Comparison of ENCODE assay signal across 8 cellular contexts in the genomic region with DNA sequence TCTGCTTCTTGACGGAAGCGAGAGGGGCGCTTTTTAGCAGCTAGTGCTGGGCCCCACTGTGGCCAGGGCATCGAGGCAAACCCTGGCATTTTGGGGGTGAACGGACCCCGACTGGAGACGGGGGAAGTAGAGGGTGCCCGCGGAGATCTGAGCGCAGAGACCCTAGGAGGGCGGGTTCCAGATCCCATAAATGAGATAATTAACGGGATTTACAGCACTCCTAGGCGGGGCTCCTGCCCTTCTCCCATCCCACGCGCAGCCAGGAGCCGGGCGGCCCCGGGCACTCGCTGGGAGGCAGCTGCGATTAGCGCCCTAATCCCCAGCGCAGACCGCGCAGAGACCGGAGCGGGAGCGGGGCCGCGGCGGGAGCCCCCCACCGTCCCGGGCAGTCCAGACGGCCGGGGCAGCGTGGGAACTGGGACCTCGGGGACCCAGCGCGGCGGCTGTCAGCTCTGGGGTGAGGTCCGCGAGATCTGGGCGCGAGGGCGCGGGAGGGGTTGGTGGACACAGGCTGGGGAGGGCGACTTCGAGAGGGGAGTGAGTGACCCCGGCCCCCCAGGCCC. TPM values are rescaled to one million over a fixed set of nuclear protein-coding genes. Genes with fewer than 3 reads are reported as not detected.
DNase-seq lines count a peak whose midpoint lies in the region; ATAC-seq and TF ChIP-seq lines count a peak whose summit lies in the region.

No MANE protein-coding gene starts in this region.

- no peak for ATAC-seq in GM21360 (IDR thresholded peaks at IDR 0.05; ENCODE audit: unreplicated experiment)
- ATAC-seq in GM18870 (IDR thresholded peaks at IDR 0.05; ENCODE audit: unreplicated experiment): no peak

- peak overlapping the region; percentile 88 for H3K4me2 ChIP-seq in GM23248 (ENCODE audit: unreplicated experiment)
- peak overlapping the region; percentile 89 for H3K4me2 ChIP-seq in skeletal muscle satellite cell (ENCODE audit: low read length)

- H3K9ac ChIP-seq in GM23248 (peak overlapping the region; percentile 84), skeletal muscle satellite cell (ENCODE audit: low read depth, low read length) (peak overlapping the region; percentile 78)

- H3K27ac ChIP-seq in GM23248: peak overlapping the region; percentile 56

- WGBS in GM23248 (ENCODE audit: low coverage in 1 of 2, low lambda C conversion rate in 2 of 2, missing lambda C conversion rate in 2 of 2), 2 experiments: 2 to 4% methylated on average over 20 to 41 of the region's 48 CpGs

- H3K79me2 ChIP-seq in GM23248 (ENCODE audit: insufficient read depth): peaks cover 37% of the 10 kb centered on the region

- H2AFZ ChIP-seq in GM23248: peak overlapping the region; percentile 57

- H3K27me3 ChIP-seq in GM23248 (replicated peaks; ENCODE audit: insufficient read depth) (no peaks in the 10 kb centered on the region), skeletal muscle satellite cell (ENCODE audit: control insufficient read depth, insufficient read depth, low read length) (peaks cover 25% of the 10 kb centered on the region)

- H3K36me3 ChIP-seq in GM23248 (ENCODE audit: low read depth) (no peaks in the 10 kb centered on the region), skeletal muscle satellite cell (ENCODE audit: insufficient read depth, low read length) (no peaks in the 10 kb centered on the region)

- H3K9me3 ChIP-seq in GM23248 (ENCODE audit: low read depth) (no peaks in the 10 kb centered on the region), skeletal muscle satellite cell (replicated peaks; ENCODE audit: low read length) (no peaks in the 10 kb centered on the region)

- no peak for TF ChIP-seq CTCF in WI38 (IDR thresholded peaks at IDR 0.05; ENCODE audit: low read depth, low read length)

- peaks cover 72% of the 10 kb centered on the region for H3K4me1 ChIP-seq in GM23248 (ENCODE audit: insufficient read depth)
- peaks cover 5% of the 10 kb centered on the region for H3K4me1 ChIP-seq in skeletal muscle satellite cell (ENCODE audit: control insufficient read depth, insufficient read depth, low read length)

- no peaks in the 10 kb centered on the region for H4K20me1 ChIP-seq in GM23248 (ENCODE audit: insufficient read depth)

- in situ Hi-C loops in GM23248 (cut with MboI): no loop called here

- H3K4me3 ChIP-seq in GM23248: peak overlapping the region; percentile 76
- H3K4me3 ChIP-seq in WI38 (ENCODE audit: low read depth, low read length): peak overlapping the region; percentile 73
- peak overlapping the region; percentile 77 for H3K4me3 ChIP-seq in skeletal muscle satellite cell (ENCODE audit: low read length)

- DNase-seq in GM23248 (peak; percentile 70), hepatic stellate cell (ENCODE audit: low spot score) (peak; percentile 29), OCI-M2 (lab: John Stamatoyannopoulos, UW; ENCODE audit: unreplicated experiment) (no peak), cerebellar nuclear complex (lab: John Stamatoyannopoulos, UW) (no peak)

- H3F3A ChIP-seq in GM23248 (ENCODE audit: insufficient read depth): peaks cover 63% of the 10 kb centered on the region

- no peaks in the 10 kb centered on the region for H3K9me2 ChIP-seq in GM23248 (ENCODE audit: insufficient read depth)

RNA-seq across cellular contexts. Expression of gene JCAD, which starts 0.7 kb away (rescaled TPM):
- total RNA-seq in GM23248 (2014; rRNA removed; shearing (Covaris generic)): 24.3 and 24.8 TPM in 2 replicates
- polyA plus RNA-seq in GM23248 (2016; fragmentation: Nextera tagmentation; extraction: Ambion mirVana): 17.1 and 21.1 TPM in 2 replicates
- total RNA-seq in skeletal muscle satellite cell (2012; rRNA removed): 0.22 and 0.51 TPM in 2 replicates

Comparison
In these comparisons a context has a peak if more than half of its experiments do, and no peak if none do; other contexts are left out.
1. DNase-seq: peak in GM23248 (single experiment) and hepatic stellate cell (single experiment); none in OCI-M2 (single experiment) and cerebellar nuclear complex (0 of 2).
2. Peak in every context shown above with its lines, with median percentiles within 50 percentile points of each other: H3K4me3 ChIP-seq.